In genomic region chr16:3935921-3936320, GRCh38 we compare ENCODE assay signal across 27 cellular contexts.
"Had no signal": no experiment of that assay in that cellular context is flagged by ENCODE, and none has a peak within 500 bp of the region (broad histone marks: within the 10 kb centered on the region; RNA-seq: fewer than 3 reads in every experiment).

No MANE protein-coding gene starts in this region.

- H3K27me3 Mint-ChIP-seq: brain had no signal

- H3K9me3 ChIP-seq: MG63, Peyer's patch had no signal

- DNase-seq: activated CD4-positive, alpha-beta T cell treated with anti-CD3 and anti-CD28 coated beads for 48 hours; activated CD4-positive, alpha-beta T cell treated with anti-CD3 and anti-CD28 coated beads, Interleukin-2, amount 50 U/mL, for 4 hours; activated CD4-positive, CD25-positive, alpha-beta regulatory T cell treated with anti-CD3 and anti-CD28 coated beads, Interleukin-2, amount 50 U/mL, for 72 hours; activated CD8-positive, alpha-beta memory T cell treated with anti-CD3 and anti-CD28 coated beads, Interleukin-2, amount 50 U/mL, for 48 hours; activated CD8-positive, alpha-beta T cell treated with anti-CD3 and anti-CD28 coated beads, Interleukin-2, amount 10 ng/mL, durations not matched to agents 7 days and 5 days; activated naive CD4-positive, alpha-beta T cell treated with Interleukin-2 at 50 U/mL for 16 hours; activated naive CD8-positive, alpha-beta T cell treated with anti-CD3 and anti-CD28 coated beads, Interleukin-2, amount 50 U/mL, for 24 hours; activated T-cell treated with anti-CD3 and anti-CD28 coated beads, Interleukin-2, amount 50 U/mL, for 1 hour; amygdala; MG63; MV-4-11; NCI-H1092 treated with DMSO at 0.1 percent for 48 hours; NCI-H1417 treated with DMSO at 0.1 percent for 48 hours; NCI-H1694; NCI-H2029 treated with DMSO at 0.1 percent for 48 hours; NCI-H345; NCI-H510A; NCI-H526 treated with DMSO at 0.1 percent for 48 hours; NK-92 treated with Interleukin-12 subunit alpha and Interleukin-12 subunit beta, amount 100 ng/mL, for 24 hours; OCI-M1; Peyer's patch; SHP77 treated with DMSO at 0.1 percent for 48 hours had no signal

- H3K27ac Mint-ChIP-seq: activated CD8-positive, alpha-beta T cell treated with anti-CD3 and anti-CD28 coated beads, Interleukin-2, amount 10 ng/mL, durations not matched to agents 7 days and 5 days; activated naive CD4-positive, alpha-beta T cell treated with anti-CD3 and anti-CD28 coated beads, Interleukin-2, amount 50 U/mL, for 72 hours; activated naive CD8-positive, alpha-beta T cell treated with anti-CD3 and anti-CD28 coated beads, Interleukin-2, amount 50 U/mL, for 24 hours; brain; T-helper 1 cell treated with Interleukin-12 subunit alpha and Interleukin-12 subunit beta and Interleukin-4 antibody, amounts not matched to agents 30 μg/mL and 1 μg/mL, for 36 hours; WTC11 had no signal

- H3K4me3 Mint-ChIP-seq: activated CD8-positive, alpha-beta T cell treated with anti-CD3 and anti-CD28 coated beads, Interleukin-2, amount 10 ng/mL, durations not matched to agents 7 days and 5 days; activated naive CD8-positive, alpha-beta T cell treated with anti-CD3 and anti-CD28 coated beads, Interleukin-2, amount 50 U/mL, for 24 hours; brain; T-helper 1 cell treated with Interleukin-12 subunit alpha and Interleukin-12 subunit beta and Interleukin-4 antibody, amounts not matched to agents 30 μg/mL and 1 μg/mL, for 36 hours; WTC11 had no signal

- ATAC-seq: activated CD8-positive, alpha-beta T cell treated with anti-CD3 and anti-CD28 coated beads, Interleukin-2, amount 10 ng/mL, durations not matched to agents 7 days and 5 days; activated naive CD4-positive, alpha-beta T cell treated with anti-CD3 and anti-CD28 coated beads, Interleukin-2, amount 50 U/mL, for 72 hours; activated naive CD8-positive, alpha-beta T cell treated with anti-CD3 and anti-CD28 coated beads, Interleukin-2, amount 50 U/mL, for 24 hours; WTC11 had no signal

- H3K36me3 ChIP-seq: MG63, Peyer's patch had no signal

- H3K9me3 Mint-ChIP-seq: activated naive CD4-positive, alpha-beta T cell treated with anti-CD3 and anti-CD28 coated beads, Interleukin-2, amount 50 U/mL, for 72 hours; activated naive CD8-positive, alpha-beta T cell treated with anti-CD3 and anti-CD28 coated beads, Interleukin-2, amount 50 U/mL, for 24 hours; brain; T-helper 1 cell treated with Interleukin-12 subunit alpha and Interleukin-12 subunit beta and Interleukin-4 antibody, amounts not matched to agents 30 μg/mL and 1 μg/mL, for 36 hours; WTC11 had no signal

- H3K36me3 Mint-ChIP-seq: activated naive CD4-positive, alpha-beta T cell treated with anti-CD3 and anti-CD28 coated beads, Interleukin-2, amount 50 U/mL, for 72 hours; brain; WTC11 had no signal

- H3K4me1 Mint-ChIP-seq: brain had no signal

- H3K4me3 ChIP-seq: MG63, Peyer's patch had no signal

- H3K27me3 ChIP-seq: MG63, Peyer's patch had no signal

- H3K27ac ChIP-seq: Peyer's patch, RWPE1 had no signal
